Comparison of ENCODE assay signal across 8 cellular contexts in genomic region chr20:52494244-52494643, GRCh38.
DNase-seq lines count a peak whose midpoint lies in the region; ATAC-seq and TF ChIP-seq lines count a peak whose summit lies in the region.

No MANE protein-coding gene starts in this region.

- H3K4me3 Mint-ChIP-seq in activated naive CD8-positive, alpha-beta T cell treated with anti-CD3 and anti-CD28 coated beads, Interleukin-2, amount 50 U/mL, for 24 hours = peak overlapping the region; percentile 51

- H3K36me3 Mint-ChIP-seq in activated naive CD8-positive, alpha-beta T cell treated with anti-CD3 and anti-CD28 coated beads, Interleukin-2, amount 50 U/mL, for 24 hours (ENCODE audit: low read depth) = no peaks in the 10 kb centered on the region

- H3K4me1 Mint-ChIP-seq in activated naive CD8-positive, alpha-beta T cell treated with anti-CD3 and anti-CD28 coated beads, Interleukin-2, amount 50 U/mL, for 24 hours = peaks cover 19% of the 10 kb centered on the region

- H3K27ac Mint-ChIP-seq in activated naive CD8-positive, alpha-beta T cell treated with anti-CD3 and anti-CD28 coated beads, Interleukin-2, amount 50 U/mL, for 24 hours = peak overlapping the region; percentile 14

- no peak for TF ChIP-seq CTCF in AG09319 (IDR thresholded peaks at IDR 0.05; ENCODE audit: low read depth, low read length)
- TF ChIP-seq CTCF in omental fat pad (IDR thresholded peaks at IDR 0.05) = no peak

- DNase-seq in AG09319 (ENCODE audit: extremely low read depth, low read depth) = peak; percentile 69
- peak; percentile 55 for DNase-seq in RKO (ENCODE audit: low spot score)
- DNase-seq in activated naive CD8-positive, alpha-beta T cell treated with anti-CD3 and anti-CD28 coated beads, Interleukin-2, amount 50 U/mL, for 24 hours = peak; percentile 48
- DNase-seq in omental fat pad (ENCODE audit: low spot score) = no peak
- no peak for DNase-seq in CD1c-positive myeloid dendritic cell (ENCODE audit: extremely low spot score)
- no peak for DNase-seq in inferior parietal cortex (ENCODE audit: extremely low spot score)

- H3K9me3 Mint-ChIP-seq in activated naive CD8-positive, alpha-beta T cell treated with anti-CD3 and anti-CD28 coated beads, Interleukin-2, amount 50 U/mL, for 24 hours = peaks cover 6% of the 10 kb centered on the region

- H3K27me3 Mint-ChIP-seq in activated naive CD8-positive, alpha-beta T cell treated with anti-CD3 and anti-CD28 coated beads, Interleukin-2, amount 50 U/mL, for 24 hours = peaks cover 5% of the 10 kb centered on the region

- peak; percentile 99 for ATAC-seq in activated naive CD8-positive, alpha-beta T cell treated with anti-CD3 and anti-CD28 coated beads, Interleukin-2, amount 50 U/mL, for 24 hours
- ATAC-seq in omental fat pad (ENCODE audit: low FRiP score) (peak; percentile 91), HG03280 (IDR thresholded peaks at IDR 0.05; ENCODE audit: unreplicated experiment) (no peak), GM18867 (IDR thresholded peaks at IDR 0.05; ENCODE audit: unreplicated experiment) (no peak)

Comparison
In these comparisons a context has a peak if more than half of its experiments do, and no peak if none do; other contexts are left out.
1. DNase-seq: peak in AG09319 (single experiment), RKO (single experiment) and activated naive CD8-positive, alpha-beta T cell treated with anti-CD3 and anti-CD28 coated beads, Interleukin-2, amount 50 U/mL, for 24 hours (single experiment); none in omental fat pad (single experiment), CD1c-positive myeloid dendritic cell (single experiment) and inferior parietal cortex (single experiment).
2. ATAC-seq: peak in activated naive CD8-positive, alpha-beta T cell treated with anti-CD3 and anti-CD28 coated beads, Interleukin-2, amount 50 U/mL, for 24 hours (single experiment) and omental fat pad (single experiment); none in HG03280 (single experiment) and GM18867 (single experiment).